In the genomic region with DNA sequence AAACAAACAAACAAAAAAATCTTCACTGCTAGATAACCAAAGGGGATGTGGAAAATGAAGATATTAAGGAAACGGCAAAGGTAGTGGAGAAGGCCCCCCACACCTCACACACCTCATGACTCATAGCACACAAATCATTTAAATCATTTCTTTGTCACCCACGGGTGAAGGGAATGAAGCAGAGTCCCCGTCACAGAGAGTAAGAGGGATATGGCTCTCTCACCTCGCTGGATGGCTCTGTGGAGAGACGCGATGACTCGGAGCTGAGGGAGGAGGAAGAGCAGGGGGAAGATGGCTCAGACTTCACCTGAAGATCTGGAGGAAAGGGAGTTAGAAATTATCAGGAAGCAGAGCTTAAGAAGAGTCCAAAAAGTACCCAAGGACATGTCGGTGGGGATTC, we compare ENCODE assay signal across 8 cellular contexts. TPM values are rescaled to one million over a fixed set of nuclear protein-coding genes. Genes with fewer than 3 reads are reported as not detected.
DNase-seq lines count a peak whose midpoint lies in the region; ATAC-seq and TF ChIP-seq lines count a peak whose summit lies in the region.

No MANE protein-coding gene starts in this region.

- H3K4me1 Mint-ChIP-seq in activated naive CD4-positive, alpha-beta T cell treated with anti-CD3 and anti-CD28 coated beads for 36 hours (ENCODE audit: low read depth), result peaks cover 43% of the 10 kb centered on the region

- TF ChIP-seq EP300 in transverse colon (IDR thresholded peaks at IDR 0.05; ENCODE audit: low read depth), result no peak

- H3K27ac Mint-ChIP-seq in activated naive CD4-positive, alpha-beta T cell treated with anti-CD3 and anti-CD28 coated beads for 36 hours, result peak overlapping the region; percentile 95

- H3K36me3 ChIP-seq in lower lobe of right lung (peaks cover 52% of the 10 kb centered on the region), transverse colon (peaks cover 0 to 20% (median 4%) of the 10 kb centered on the region in 4 donors)

- no peaks in the 10 kb centered on the region for H3K27me3 Mint-ChIP-seq in activated naive CD4-positive, alpha-beta T cell treated with anti-CD3 and anti-CD28 coated beads for 36 hours (ENCODE audit: low read depth)

- H3K4me1 ChIP-seq in lower lobe of right lung (peaks cover 31% of the 10 kb centered on the region), transverse colon (peaks cover 24 to 31% (median 26%) of the 10 kb centered on the region in 4 donors)

- 36 to 50% methylated on average over 6 to 8 of the region's 8 CpGs for WGBS in transverse colon (ENCODE audit: low coverage in 1 of 2), 2 donors

- H3K4me3 ChIP-seq in astrocyte of the spinal cord (ENCODE audit: low read depth, low read length) (peak overlapping the region; percentile 100), lower lobe of right lung (peak overlapping the region; percentile 86), transverse colon (peak overlapping the region in 3 of 4 donors; percentile 62 to 82 (median 68))

- H3K4me3 Mint-ChIP-seq in activated naive CD4-positive, alpha-beta T cell treated with anti-CD3 and anti-CD28 coated beads for 36 hours, result peak overlapping the region; percentile 100

- H3K9me3 Mint-ChIP-seq in activated naive CD4-positive, alpha-beta T cell treated with anti-CD3 and anti-CD28 coated beads for 36 hours, result no peaks in the 10 kb centered on the region

- H3K9me3 ChIP-seq in lower lobe of right lung (no peaks in the 10 kb centered on the region), transverse colon (no peaks in the 10 kb centered on the region)

- ATAC-seq in lower lobe of right lung (no peak), HG03159 (IDR thresholded peaks at IDR 0.05; ENCODE audit: unreplicated experiment) (no peak)

- CTCF ChIA-PET in activated naive CD4-positive, alpha-beta T cell treated with anti-CD3 and anti-CD28 coated beads for 36 hours (lab: Charles Lee), result interaction anchor here (0.6 to 3.7 kb wide), 2 partner anchors 9 to 32 kb away, joined by 4 to 25 read pairs; no protein-coding TSS in a partner anchor

- TF ChIP-seq CTCF in astrocyte of the spinal cord (IDR thresholded peaks at IDR 0.05; ENCODE audit: low read depth, low read length), result no peak
- no peak for TF ChIP-seq CTCF in lower lobe of right lung (IDR thresholded peaks at IDR 0.05)
- TF ChIP-seq CTCF in transverse colon (IDR thresholded peaks at IDR 0.05), result no peak

- peaks cover 12% of the 10 kb centered on the region for H3K36me3 Mint-ChIP-seq in activated naive CD4-positive, alpha-beta T cell treated with anti-CD3 and anti-CD28 coated beads for 36 hours (ENCODE audit: low read depth)

- H3K27ac ChIP-seq in lower lobe of right lung, result peak overlapping the region; percentile 80
- H3K27ac ChIP-seq in transverse colon, result peak overlapping the region in 2 of 4 donors; percentile 86 to 87

- TF ChIP-seq POLR2A in transverse colon (IDR thresholded peaks at IDR 0.05), result no peak

- no peak for DNase-seq in activated naive CD4-positive, alpha-beta T cell treated with anti-CD3 and anti-CD28 coated beads for 36 hours
- no peak for DNase-seq in activated naive CD4-positive, alpha-beta T cell treated with Interleukin-2 at 50 U/mL for 16 hours
- no peak for DNase-seq in astrocyte of the spinal cord (ENCODE audit: low read depth, low spot score)
- no peak for DNase-seq in lower lobe of right lung
- no peak for DNase-seq in transverse colon
- DNase-seq in kidney glomerular epithelial cell (lab: John Stamatoyannopoulos, UW), result no peak
- DNase-seq in G401 (ENCODE audit: low spot score), result no peak

- intact Hi-C loops in activated naive CD4-positive, alpha-beta T cell treated with anti-CD3 and anti-CD28 coated beads for 36 hours (cut with micrococcal nuclease), result loop anchor here (5.0 kb wide), 1 partner anchor 1445 kb away; no protein-coding TSS in a partner anchor
- intact Hi-C loops in lower lobe of right lung (cut with DNase I), result no loop called here
- intact Hi-C loops in transverse colon (cut with DNase I; ENCODE audit: low total_unique reads), result no loop called here

- H3K27me3 ChIP-seq in lower lobe of right lung (ENCODE audit: low read depth), result no peaks in the 10 kb centered on the region
- no peaks in the 10 kb centered on the region for H3K27me3 ChIP-seq in transverse colon

- in situ Hi-C loops in astrocyte of the spinal cord (cut with HindIII; ENCODE audit: low sequenced_read_pairs), result no loop called here
- in situ Hi-C loops in transverse colon (cut with MboI; ENCODE audit: low pct_ligation_motif_present in 1 of 4, low pct_unique_long_range_greater_than_20kb in 1 of 4, low sequenced_read_pairs in 3 of 4), result no loop called here
- in situ Hi-C loops in G401 (cut with HindIII; ENCODE audit: low sequenced_read_pairs), result loop anchor here (5.0 kb wide), 1 partner anchor 55 kb away; a partner anchor contains a TSS

RNA-seq across cellular contexts. Expression of a gene that starts 1.2 kb away (rescaled TPM):
- total RNA-seq in activated naive CD4-positive, alpha-beta T cell treated with anti-CD3 and anti-CD28 coated beads for 36 hours, result 10 to 100 TPM; 68.2 to 69.4 TPM
- 83.7 TPM for total RNA-seq in lower lobe of right lung
- total RNA-seq in transverse colon, result 100 to 1,000 TPM in 2 of 4 donors, 10 to 100 TPM in 2; 59.0 to 139 (median 98.5) TPM
- total RNA-seq in G401 (2014; rRNA removed; shearing (Covaris generic)), result 21.1 and 23.1 TPM in 2 replicates

RNA-seq across cellular contexts. Expression of a gene that starts 3.2 kb away (rescaled TPM):
- total RNA-seq in activated naive CD4-positive, alpha-beta T cell treated with anti-CD3 and anti-CD28 coated beads for 36 hours, result 1 to 10 TPM; 6.0 to 6.2 TPM
- total RNA-seq in lower lobe of right lung (5.8 TPM), transverse colon (1 to 10 TPM in 2 of 4 donors, not detected in 2; 3.0 to 3.3 TPM)
- total RNA-seq in G401 (2014; rRNA removed; shearing (Covaris generic)), result 9.5 and 20.2 TPM in 2 replicates

RNA-seq across cellular contexts. Expression of a gene that starts 17.7 kb away (rescaled TPM):
- 1 to 10 TPM; 2.9 to 4.8 TPM for total RNA-seq in activated naive CD4-positive, alpha-beta T cell treated with anti-CD3 and anti-CD28 coated beads for 36 hours
- total RNA-seq in lower lobe of right lung (120 TPM), transverse colon (100 to 1,000 TPM in 1 of 4 donors, 10 to 100 TPM in 3; 47.7 to 205 (median 66.2) TPM)
- under 0.01 TPM in 1 of 2 replicates, not detected in the other for total RNA-seq in G401 (2014; rRNA removed; shearing (Covaris generic))

RNA-seq across cellular contexts. Expression of a gene that starts 24.9 kb away (rescaled TPM):
- total RNA-seq in activated naive CD4-positive, alpha-beta T cell treated with anti-CD3 and anti-CD28 coated beads for 36 hours, result 1 to 10 TPM; 1.1 TPM
- total RNA-seq in lower lobe of right lung (1.2 TPM), transverse colon (1 to 10 TPM in 2 of 4 donors, not detected in 2; 2.4 to 2.7 TPM)
- total RNA-seq in G401 (2014; rRNA removed; shearing (Covaris generic)), result 0.51 TPM in 1 of 2 replicates, not detected in the other

RNA-seq across cellular contexts. Expression of a gene that starts 27.1 kb away (rescaled TPM):
- total RNA-seq in activated naive CD4-positive, alpha-beta T cell treated with anti-CD3 and anti-CD28 coated beads for 36 hours, result 10 to 100 TPM; 13.2 to 14.8 TPM
- total RNA-seq in lower lobe of right lung (13.7 TPM), transverse colon (10 to 100 TPM; 13.1 to 80.0 (median 28.1) TPM)
- total RNA-seq in G401 (2014; rRNA removed; shearing (Covaris generic)), result 37.3 and 38.5 TPM in 2 replicates

Comparison
In these comparisons a context has a peak if more than half of its experiments do, and no peak if none do; other contexts are left out.
1. RNA of a gene that starts 17.7 kb away (total RNA-seq): 120 TPM in lower lobe of right lung (single experiment) and 47.7 to 205 TPM in transverse colon; 2.9 to 4.8 TPM in activated naive CD4-positive, alpha-beta T cell treated with anti-CD3 and anti-CD28 coated beads for 36 hours and under 0.01 TPM in G401; every median in the first group is over 4 times any median in the second.
2. Peak in every context shown above with its lines, with median percentiles within 50 percentile points of each other: H3K4me3 ChIP-seq.